Comparison of ENCODE assay signal across 10 cellular contexts in the genomic region with DNA sequence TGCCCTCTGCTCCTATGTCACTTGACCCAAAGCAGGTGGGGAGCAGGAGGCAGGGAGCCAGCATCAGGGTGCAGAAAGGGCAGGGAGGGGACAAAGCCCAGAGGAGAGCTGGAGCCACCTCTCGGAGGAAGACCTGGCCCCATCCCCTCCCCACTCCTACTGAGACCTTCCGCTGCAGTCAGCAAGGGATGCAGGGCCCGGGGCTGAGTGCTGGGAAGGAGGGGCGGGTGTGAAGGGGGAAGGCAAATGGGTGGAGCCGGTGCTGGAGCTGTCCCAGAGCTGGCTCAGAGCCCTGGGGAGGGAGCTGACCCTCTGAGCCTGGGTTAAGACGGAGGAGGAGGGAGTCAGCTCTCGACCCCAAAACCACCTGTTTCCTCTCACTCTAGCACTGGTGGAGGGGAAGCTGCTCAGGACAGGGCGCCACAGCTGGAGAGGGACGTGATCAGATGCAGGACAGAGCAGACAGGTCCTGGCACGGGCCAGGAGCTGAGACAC. TPM values are rescaled to one million over a fixed set of nuclear protein-coding genes. Genes with fewer than 3 reads are reported as not detected.
DNase-seq lines count a peak whose midpoint lies in the region; ATAC-seq and TF ChIP-seq lines count a peak whose summit lies in the region.
"Had no signal": no experiment of that assay in that cellular context is flagged by ENCODE, and none has a peak within 500 bp of the region (broad histone marks: within the 10 kb centered on the region; RNA-seq: fewer than 3 reads in every experiment).

No MANE protein-coding gene starts in this region.

- no peak for ATAC-seq in HG03432 (IDR thresholded peaks at IDR 0.05; ENCODE audit: unreplicated experiment)

- no peak overlapping the region for H3K4me2 ChIP-seq in mammary epithelial cell (ENCODE audit: insufficient read depth, low read depth, low read length)

- H3K36me3 Mint-ChIP-seq in MCF 10A (ENCODE audit: insufficient read depth, unreplicated experiment) (peaks cover 2% of the 10 kb centered on the region), nephron progenitor cell (ENCODE audit: low read depth) (no peaks in the 10 kb centered on the region)
- H3K36me3 Mint-ChIP-seq in T-helper 2 cell treated with Interferon-gamma antibody and Interleukin-4, amounts not matched to agents 5 μg/mL and 100 μg/mL, for 36 hours (ENCODE audit: low read depth) = no peaks in the 10 kb centered on the region

- no peaks in the 10 kb centered on the region for H3K9me3 ChIP-seq in mammary epithelial cell (replicated peaks; ENCODE audit: insufficient read depth, low read length)

- WGBS in mammary epithelial cell (ENCODE audit: low coverage, missing lambda C conversion rate) = 74% methylated on average over 7 of the region's 10 CpGs

- H3K4me1 Mint-ChIP-seq in MCF 10A (ENCODE audit: insufficient read depth, unreplicated experiment) (peaks cover 33% of the 10 kb centered on the region), nephron progenitor cell (peaks cover 65% of the 10 kb centered on the region)
- H3K4me1 Mint-ChIP-seq in T-helper 2 cell treated with Interferon-gamma antibody and Interleukin-4, amounts not matched to agents 5 μg/mL and 100 μg/mL, for 36 hours (ENCODE audit: low read depth) = no peaks in the 10 kb centered on the region
- H3K4me1 Mint-ChIP-seq: CD8-positive, alpha-beta memory T cell had no signal

- dilution Hi-C loops in mammary epithelial cell (cut with HindIII; ENCODE audit: low sequenced_read_pairs) = loop anchor here (5.0 kb wide), 1 partner anchor 50 kb away; no protein-coding TSS in a partner anchor

- no peak overlapping the region for H3K9ac ChIP-seq in mammary epithelial cell (ENCODE audit: insufficient read depth, low read length)

- POLR2A ChIA-PET in MCF 10A (lab: Yijun Ruan, JAX) = interaction anchor here (0.8 to 2.9 kb wide), 6 partner anchors 12 to 115 kb away, joined by 3 to 9 read pairs (median 5); a partner anchor contains a TSS

- H3K4me1 ChIP-seq in mammary epithelial cell (ENCODE audit: insufficient read depth, low read length) = peaks cover 27% of the 10 kb centered on the region

- H3K79me2 ChIP-seq in mammary epithelial cell (ENCODE audit: insufficient read depth, low read length) = no peaks in the 10 kb centered on the region

- no peaks in the 10 kb centered on the region for H3K27me3 ChIP-seq in mammary epithelial cell (ENCODE audit: insufficient read depth, low read length)

- no peaks in the 10 kb centered on the region for H3K9me3 Mint-ChIP-seq in MCF 10A (ENCODE audit: unreplicated experiment)
- H3K9me3 Mint-ChIP-seq in nephron progenitor cell = no peaks in the 10 kb centered on the region
- no peaks in the 10 kb centered on the region for H3K9me3 Mint-ChIP-seq in T-helper 2 cell treated with Interferon-gamma antibody and Interleukin-4, amounts not matched to agents 5 μg/mL and 100 μg/mL, for 36 hours
- H3K9me3 Mint-ChIP-seq: CD8-positive, alpha-beta memory T cell had no signal

- no peak overlapping the region for H2AFZ ChIP-seq in mammary epithelial cell (ENCODE audit: low read depth, low read length)

- peak overlapping the region; percentile 78 for H3K27ac Mint-ChIP-seq in MCF 10A (ENCODE audit: low read depth, unreplicated experiment)
- H3K27ac Mint-ChIP-seq in nephron progenitor cell = peak overlapping the region; percentile 39
- no peak overlapping the region for H3K27ac Mint-ChIP-seq in T-helper 2 cell treated with Interferon-gamma antibody and Interleukin-4, amounts not matched to agents 5 μg/mL and 100 μg/mL, for 36 hours

- no peaks in the 10 kb centered on the region for H3K36me3 ChIP-seq in mammary epithelial cell (ENCODE audit: insufficient read depth, low read length)

- no peak for TF ChIP-seq CTCF in MCF 10A (IDR thresholded peaks at IDR 0.05; ENCODE audit: unreplicated experiment)
- TF ChIP-seq CTCF in mammary epithelial cell (conservative IDR thresholded peaks at IDR 0.05 in 1 of 2, IDR thresholded peaks at IDR 0.05 in 1 of 2; ENCODE audit: extremely low read depth in 1 of 2, insufficient read depth in 1 of 2, low read depth in 1 of 2, low read length in 2 of 2) = no peak
- no peak for TF ChIP-seq CTCF in fibroblast of mammary gland (conservative IDR thresholded peaks at IDR 0.05; ENCODE audit: control insufficient read depth, insufficient read depth, low read depth, low read length)
- no peak for TF ChIP-seq CTCF in nephron progenitor cell (IDR thresholded peaks at IDR 0.05)

- no peak overlapping the region for H3K27ac ChIP-seq in mammary epithelial cell (ENCODE audit: insufficient read depth, low read depth, low read length)

- in situ Hi-C loops in mammary epithelial cell (cut with MboI; ENCODE audit: low sequenced_read_pairs in 2 of 2) = no loop called here

- BruUV-seq in MCF 10A (replicated peaks; lab: Mats Ljungman, UMichigan) = no TSS peak
- BruUV-seq in mammary epithelial cell (replicated peaks; lab: Mats Ljungman, UMichigan) = no TSS peak

- H3K27me3 Mint-ChIP-seq in MCF 10A (ENCODE audit: insufficient read depth, unreplicated experiment) (no peaks in the 10 kb centered on the region), nephron progenitor cell (ENCODE audit: low read depth, poor library complexity) (peaks cover 3% of the 10 kb centered on the region)
- H3K27me3 Mint-ChIP-seq in T-helper 2 cell treated with Interferon-gamma antibody and Interleukin-4, amounts not matched to agents 5 μg/mL and 100 μg/mL, for 36 hours (ENCODE audit: low read depth) = no peaks in the 10 kb centered on the region
- H3K27me3 Mint-ChIP-seq: CD8-positive, alpha-beta memory T cell had no signal

- CTCF ChIA-PET in MCF 10A (lab: Yijun Ruan, JAX) (interaction anchor here (0.6 to 4.9 kb wide), 16 partner anchors 9 to 685 kb away, joined by 3 to 27 read pairs (median 4); no protein-coding TSS in a partner anchor), mammary epithelial cell (lab: Charles Lee; ENCODE audit: low non-redundant PET) (no interaction called here)

- DNase-seq in MCF 10A (ENCODE audit: unreplicated experiment) = peak; percentile 42
- no peak for DNase-seq in mammary epithelial cell
- peak; percentile 62 for DNase-seq in fibroblast of mammary gland (ENCODE audit: low read depth)
- peak; percentile 44 for DNase-seq in nephron progenitor cell
- no peak for DNase-seq in T-helper 2 cell treated with Interferon-gamma antibody and Interleukin-4, amounts not matched to agents 5 μg/mL and 100 μg/mL, for 36 hours (ENCODE audit: low spot score)
- no peak for DNase-seq in MV-4-11 (lab: John Stamatoyannopoulos, UW)
- DNase-seq in NCI-H2107 (lab: John Stamatoyannopoulos, UW) = no peak

- no peaks in the 10 kb centered on the region for H4K20me1 ChIP-seq in mammary epithelial cell (ENCODE audit: insufficient read depth, low read length)

- H3K4me3 ChIP-seq in mammary epithelial cell (replicated peaks in 1 of 3; ENCODE audit: insufficient read depth in 1 of 3, low read depth in 2 of 3, low read length in 3 of 3) (no peak overlapping the region), fibroblast of mammary gland (ENCODE audit: control insufficient read depth, low read depth, low read length) (no peak overlapping the region)

- intact Hi-C loops in MCF 10A (cut with micrococcal nuclease) (loop anchor here (5.0 kb wide), 1 partner anchor 115 kb away; no protein-coding TSS in a partner anchor), mammary epithelial cell (cut with micrococcal nuclease) (no loop called here)

- H3K4me3 Mint-ChIP-seq in MCF 10A (ENCODE audit: unreplicated experiment) (no peak overlapping the region), nephron progenitor cell (no peak overlapping the region)
- no peak overlapping the region for H3K4me3 Mint-ChIP-seq in T-helper 2 cell treated with Interferon-gamma antibody and Interleukin-4, amounts not matched to agents 5 μg/mL and 100 μg/mL, for 36 hours
- H3K4me3 Mint-ChIP-seq: CD8-positive, alpha-beta memory T cell had no signal

RNA-seq across cellular contexts. Expression of a gene that starts 33.8 kb away (rescaled TPM):
- total RNA-seq in MCF 10A (2022) (10.0 and 25.1 TPM in 2 replicates), mammary epithelial cell (10 to 100 TPM; 20.5 to 26.5 TPM)
- polyA plus RNA-seq in mammary epithelial cell = 13.4 TPM
- 27.1 TPM for polyA minus RNA-seq in mammary epithelial cell

RNA-seq across cellular contexts. Expression of a gene that starts 49.8 kb away (rescaled TPM):
- total RNA-seq in MCF 10A (2022) (not detected in 2 replicates), mammary epithelial cell (under 1 TPM in 1 of 2 donors, not detected in 1; under 0.01 TPM)
- polyA plus RNA-seq in mammary epithelial cell = not detected
- polyA minus RNA-seq in mammary epithelial cell = not detected
- total RNA-seq: CD8-positive, alpha-beta memory T cell; RPMI7951 had no signal

Comparison
In these comparisons a context has a peak if more than half of its experiments do, and no peak if none do; other contexts are left out.
1. DNase-seq: peak in MCF 10A (single experiment), fibroblast of mammary gland (single experiment) and nephron progenitor cell (single experiment); none in mammary epithelial cell (single experiment), T-helper 2 cell treated with Interferon-gamma antibody and Interleukin-4, amounts not matched to agents 5 μg/mL and 100 μg/mL, for 36 hours (single experiment), MV-4-11 (single experiment) and NCI-H2107 (single experiment).